9 cellular contexts compared by ENCODE assay signal in genomic region chr4:16199132-16199531, GRCh38. TPM values are rescaled to one million over a fixed set of nuclear protein-coding genes. Genes with fewer than 3 reads are reported as not detected.
A peak's percentile ranks its signal among the peaks of the same experiment; 100 is the strongest.
DNase-seq lines count a peak whose midpoint lies in the region; ATAC-seq, FAIRE-seq and TF ChIP-seq lines count a peak whose summit lies in the region.
"Had no signal": no experiment of that assay in that cellular context is flagged by ENCODE, and none has a peak within 500 bp of the region (broad histone marks: within the 10 kb centered on the region; RNA-seq: fewer than 3 reads in every experiment).

No MANE protein-coding gene starts in this region.

- H3K79me2 ChIP-seq in DND-41 (ENCODE audit: insufficient read depth, low read length): peaks cover 11% of the 10 kb centered on the region
- no peaks in the 10 kb centered on the region for H3K79me2 ChIP-seq in astrocyte (ENCODE audit: insufficient read depth, low read length)

- DNase-seq in DND-41: no peak
- peak; percentile 34 for DNase-seq in LoVo (ENCODE audit: low spot score)
- peak; percentile 16 for DNase-seq in astrocyte (ENCODE audit: low read depth)
- peak; percentile 45 for DNase-seq in medulla oblongata (ENCODE audit: extremely low spot score)
- DNase-seq in stimulated activated CD4-positive, alpha-beta T cell treated with anti-CD3 and anti-CD28 coated beads, Interleukin-12 subunit alpha, Interleukin-12 subunit beta, amount 100 ng/mL, for 4 hours: no peak
- no peak for DNase-seq in activated CD4-positive, alpha-beta T cell treated with anti-CD3 and anti-CD28 coated beads, Interleukin-2, amount 50 U/mL, for 1 hour

- TF ChIP-seq CTCF in DND-41 (IDR thresholded peaks at IDR 0.05; ENCODE audit: borderline replicate concordance, extremely low read depth, low read length, poor library complexity, severe bottlenecking) (peak; percentile 45), astrocyte (IDR thresholded peaks at IDR 0.05; ENCODE audit: insufficient read depth, low read depth, low read length) (peak; percentile 33)

- H3K4me3 ChIP-seq in DND-41 (ENCODE audit: low read depth in 1 of 2, low read length in 2 of 2) (no peak overlapping the region), astrocyte (ENCODE audit: insufficient read depth, low read depth, low read length) (no peak overlapping the region)

- peaks cover 2% of the 10 kb centered on the region for H3K36me3 Mint-ChIP-seq in astrocyte (ENCODE audit: low read depth, unreplicated experiment)

- H3K9me3 ChIP-seq in DND-41 (ENCODE audit: insufficient read depth, low read length, severe bottlenecking) (no peaks in the 10 kb centered on the region), astrocyte (ENCODE audit: insufficient read depth, low read depth, low read length) (no peaks in the 10 kb centered on the region)

- H3K9ac ChIP-seq in DND-41 (ENCODE audit: low read depth, low read length) (no peak overlapping the region), astrocyte (ENCODE audit: low read length) (no peak overlapping the region)

- H3K27me3 Mint-ChIP-seq in astrocyte (ENCODE audit: low read depth, unreplicated experiment): no peaks in the 10 kb centered on the region

- H3K4me1 Mint-ChIP-seq in astrocyte (ENCODE audit: low read depth, unreplicated experiment): peaks cover 18% of the 10 kb centered on the region

- peaks cover 4% of the 10 kb centered on the region; the same call in 1 of the 2 replicates for H4K20me1 ChIP-seq in DND-41 (ENCODE audit: insufficient read depth, low read length)
- no peaks in the 10 kb centered on the region for H4K20me1 ChIP-seq in astrocyte (ENCODE audit: insufficient read depth, low read length)

- H3K27ac Mint-ChIP-seq in astrocyte (ENCODE audit: unreplicated experiment): no peak overlapping the region
- H3K27ac Mint-ChIP-seq: T-helper 1 cell treated with Interleukin-12 subunit alpha and Interleukin-12 subunit beta and Interleukin-4 antibody, amounts not matched to agents 30 μg/mL and 1 μg/mL, for 36 hours had no signal

- FAIRE-seq in astrocyte (lab: Jason Lieb, UNC): no peak

- no peak overlapping the region for H2AFZ ChIP-seq in DND-41 (ENCODE audit: low read depth, low read length)
- H2AFZ ChIP-seq in astrocyte (ENCODE audit: low read depth, low read length): no peak overlapping the region

- H3K4me2 ChIP-seq in DND-41 (ENCODE audit: insufficient read depth, low read length): no peak overlapping the region
- H3K4me2 ChIP-seq in astrocyte (ENCODE audit: low read length): no peak overlapping the region

- H3K4me1 ChIP-seq in DND-41 (ENCODE audit: insufficient read depth, low read length) (no peaks in the 10 kb centered on the region), astrocyte (ENCODE audit: insufficient read depth, low read length) (peaks cover 9% of the 10 kb centered on the region)

- no peaks in the 10 kb centered on the region for H3K27me3 ChIP-seq in DND-41 (ENCODE audit: insufficient read depth, low read length, poor library complexity)
- H3K27me3 ChIP-seq in astrocyte (ENCODE audit: insufficient read depth, low read length): no peaks in the 10 kb centered on the region

- H3K36me3 ChIP-seq in DND-41 (ENCODE audit: insufficient read depth, low read length): peaks cover 37% of the 10 kb centered on the region
- no peaks in the 10 kb centered on the region for H3K36me3 ChIP-seq in astrocyte (ENCODE audit: insufficient read depth, low read length)

- no peak overlapping the region for H3K4me3 Mint-ChIP-seq in astrocyte (ENCODE audit: unreplicated experiment)
- H3K4me3 Mint-ChIP-seq: T-helper 1 cell treated with Interleukin-12 subunit alpha and Interleukin-12 subunit beta and Interleukin-4 antibody, amounts not matched to agents 30 μg/mL and 1 μg/mL, for 36 hours had no signal

- H3K27ac ChIP-seq in DND-41 (ENCODE audit: low read length): no peak overlapping the region
- no peak overlapping the region for H3K27ac ChIP-seq in astrocyte (ENCODE audit: low read depth, low read length)

- H3K9me3 Mint-ChIP-seq in astrocyte (ENCODE audit: unreplicated experiment): no peaks in the 10 kb centered on the region
- H3K9me3 Mint-ChIP-seq: T-helper 1 cell treated with Interleukin-12 subunit alpha and Interleukin-12 subunit beta and Interleukin-4 antibody, amounts not matched to agents 30 μg/mL and 1 μg/mL, for 36 hours had no signal

- ATAC-seq in DND-41 (ENCODE audit: insufficient read depth, low read depth) (peak; percentile 48; the same call in 1 of the 3 replicates), GM18907 (IDR thresholded peaks at IDR 0.05; ENCODE audit: unreplicated experiment) (no peak), HG02798 (IDR thresholded peaks at IDR 0.05; ENCODE audit: poor library complexity, unreplicated experiment) (no peak)

RNA-seq across cellular contexts. Expression of gene TAPT1, which starts 27.1 kb away (rescaled TPM):
- total RNA-seq in astrocyte: 25.3 and 32.5 TPM in 2 replicates

Comparison
In these comparisons a context has a peak if more than half of its experiments do, and no peak if none do; other contexts are left out.
1. DNase-seq: peak in LoVo (single experiment), astrocyte (single experiment) and medulla oblongata (single experiment); none in DND-41 (single experiment), stimulated activated CD4-positive, alpha-beta T cell treated with anti-CD3 and anti-CD28 coated beads, Interleukin-12 subunit alpha, Interleukin-12 subunit beta, amount 100 ng/mL, for 4 hours (single experiment) and activated CD4-positive, alpha-beta T cell treated with anti-CD3 and anti-CD28 coated beads, Interleukin-2, amount 50 U/mL, for 1 hour (single experiment).